In genomic region chr1:110063781-110064180, GRCh38 we compare ENCODE assay signal across 33 cellular contexts. TPM values are rescaled to one million over a fixed set of nuclear protein-coding genes. Genes with fewer than 3 reads are reported as not detected.
"Had no signal": no experiment of that assay in that cellular context is flagged by ENCODE, and none has a peak within 500 bp of the region (broad histone marks: within the 10 kb centered on the region; RNA-seq: fewer than 3 reads in every experiment).

No MANE protein-coding gene starts in this region.

- H3K9me3 Mint-ChIP-seq: dendritic cell treated with granulocyte-macrophage colony-stimulating factor and Interleukin-4, amounts not matched to agents 40 ng/mL and 50 ng/mL, for 4 days; effector memory CD8-positive, alpha-beta T cell; endodermal cell had no signal

- H3K27ac Mint-ChIP-seq: dendritic cell treated with granulocyte-macrophage colony-stimulating factor and Interleukin-4, amounts not matched to agents 40 ng/mL and 50 ng/mL, for 4 days; effector memory CD8-positive, alpha-beta T cell; endodermal cell had no signal

- ATAC-seq: effector memory CD8-positive, alpha-beta T cell; esophagus mucosa; gastrocnemius medialis; left cardiac atrium; left lung; lower lobe of right lung had no signal

- H3K27ac ChIP-seq: colonic mucosa, epithelial cell of prostate, esophagus squamous epithelium, gastrocnemius medialis, heart right ventricle, left lung, lower lobe of right lung had no signal

- H3K4me3 Mint-ChIP-seq: dendritic cell treated with granulocyte-macrophage colony-stimulating factor and Interleukin-4, amounts not matched to agents 40 ng/mL and 50 ng/mL, for 4 days; effector memory CD8-positive, alpha-beta T cell; endodermal cell had no signal

- DNase-seq: colonic mucosa; cortex of kidney; effector CD8-positive, alpha-beta T cell; effector memory CD8-positive, alpha-beta T cell; endodermal cell; erythroblast; esophagus squamous epithelium; foreskin fibroblast; foreskin melanocyte; gastrocnemius medialis; glutamatergic neuron; head of caudate nucleus; heart right ventricle; hippocampal formation; left cardiac atrium; left lung; left ventricle myocardium superior; lower lobe of right lung; mesenchymal stem cell; midbrain had no signal

- H3K9me3 ChIP-seq: colonic mucosa, esophagus squamous epithelium, gastrocnemius medialis, heart right ventricle, left lung, lower lobe of right lung had no signal

- FAIRE-seq: endometrium, islet of Langerhans, keratinocyte had no signal

- H3K4me3 ChIP-seq: colonic mucosa, esophagus squamous epithelium, gastrocnemius medialis, heart right ventricle, left lung, lower lobe of right lung had no signal

- H3K36me3 ChIP-seq: colonic mucosa had no signal

RNA-seq across cellular contexts. Expression of gene ALX3, which starts 6.7 kb away (rescaled TPM):
- total RNA-seq: colonic mucosa, dermis microvascular lymphatic vessel endothelial cell, endodermal cell, esophagus mucosa, gastrocnemius medialis, glomerular endothelial cell, heart right ventricle, kidney epithelial cell, left cardiac atrium, left lung, left ventricle myocardium superior, lower lobe of right lung, lung microvascular endothelial cell, mesenteric fat pad, mononuclear cell, mucosa of gallbladder had no signal

RNA-seq across cellular contexts. Expression of gene UBL4B, which starts 48.5 kb away (rescaled TPM):
- total RNA-seq: colonic mucosa, dermis microvascular lymphatic vessel endothelial cell, endodermal cell, esophagus mucosa, glomerular endothelial cell, heart right ventricle, kidney epithelial cell, left cardiac atrium, left lung, left ventricle myocardium superior, lower lobe of right lung, lung microvascular endothelial cell, mesenteric fat pad, mononuclear cell, mucosa of gallbladder had no signal
